23 cellular contexts compared by ENCODE assay signal in the genomic region with DNA sequence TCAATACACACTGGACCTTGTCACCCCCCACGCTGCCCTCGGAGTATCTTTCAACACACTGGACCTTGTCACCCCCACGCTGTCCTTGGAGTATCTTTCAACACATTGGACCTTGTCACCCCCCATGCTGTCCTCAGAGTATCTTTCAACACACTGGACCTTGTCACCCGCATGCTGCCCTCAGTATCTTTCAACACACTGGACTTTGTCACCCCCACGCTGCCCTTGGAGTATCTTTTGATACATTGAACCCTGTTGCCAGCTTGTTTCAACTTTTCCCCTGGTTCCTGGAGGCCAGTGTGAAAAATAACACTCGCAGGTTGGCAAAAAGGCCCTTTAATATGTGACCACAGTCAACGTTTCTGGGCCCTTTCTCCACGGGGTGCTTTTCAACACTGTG.
"Had no signal": no experiment of that assay in that cellular context is flagged by ENCODE, and none has a peak within 500 bp of the region (broad histone marks: within the 10 kb centered on the region; RNA-seq: fewer than 3 reads in every experiment).

No MANE protein-coding gene starts in this region.

- H3K4me3 ChIP-seq: MG63, SJSA1, SK-N-MC had no signal

- FAIRE-seq: RCC 7860 had no signal

- H3K4me1 ChIP-seq: SJSA1 had no signal

- H3K27me3 ChIP-seq: MG63 had no signal

- H3K27ac ChIP-seq: SJSA1, SK-N-MC had no signal

- H3K9me3 ChIP-seq: MG63 had no signal

- H3K36me3 ChIP-seq: MG63, SJSA1 had no signal

- DNase-seq: IMR-90, Karpas-422, KG1, MG63, NCI-H1092, NCI-H1105 treated with DMSO at 0.1 percent for 48 hours, NCI-H1417 treated with DMSO at 0.1 percent for 48 hours, NCI-H187, NCI-H2029, NCI-H2081 treated with DMSO at 0.1 percent for 48 hours, NCI-H2171, NCI-H226, NCI-H446, NCI-H510A, NCI-H524 treated with DMSO at 0.1 percent for 48 hours, NCI-H69, NCI-H774, Right ventricle myocardium superior, RPMI8226, SIG-M5 had no signal
